ENCODE assay signal across 16 cellular contexts in the genomic region with DNA sequence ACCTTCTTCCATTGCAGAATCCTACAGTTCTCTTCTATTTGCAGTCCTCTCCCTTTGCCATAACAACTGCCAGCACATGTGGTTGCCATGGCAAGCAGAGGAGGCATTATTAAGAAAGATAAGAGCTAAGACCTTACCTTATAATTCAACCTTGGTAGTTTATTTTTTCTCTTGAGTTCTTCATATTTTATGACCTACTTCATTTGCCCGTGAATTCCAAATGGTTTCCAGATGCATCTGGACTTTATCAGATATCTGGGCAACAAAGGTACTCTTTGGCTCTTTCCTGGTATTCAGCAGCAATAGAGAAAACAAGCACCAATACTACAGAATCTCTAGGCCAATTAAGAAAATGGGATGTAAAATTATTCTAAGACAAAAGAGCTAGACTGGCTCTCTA.
"Had no signal": no experiment of that assay in that cellular context is flagged by ENCODE, and none has a peak within 500 bp of the region (broad histone marks: within the 10 kb centered on the region; RNA-seq: fewer than 3 reads in every experiment).

No MANE protein-coding gene starts in this region.

- H3K4me3 Mint-ChIP-seq: naive thymus-derived CD4-positive, alpha-beta T cell; neural crest cell had no signal

- H3K27ac ChIP-seq: coronary artery, heart left ventricle had no signal

- H3K4me3 ChIP-seq: coronary artery, heart left ventricle, smooth muscle cell had no signal

- H3K36me3 ChIP-seq: heart left ventricle had no signal

- H3K36me3 Mint-ChIP-seq: naive thymus-derived CD4-positive, alpha-beta T cell had no signal

- H3K4me2 ChIP-seq: smooth muscle cell had no signal

- DNase-seq: effector CD8-positive, alpha-beta T cell; foreskin melanocyte; heart left ventricle; hippocampal formation; left colon; left ventricle myocardium superior; mesendoderm; naive thymus-derived CD4-positive, alpha-beta T cell; right cardiac atrium; stimulated activated CD4-positive, alpha-beta T cell treated with anti-CD3 and anti-CD28 coated beads, Interleukin-2, amount 100 ng/mL, for 48 hours; stimulated activated naive CD4-positive, alpha-beta T cell treated with Interleukin-2 at 50 U/mL for 16 hours; trophoblast cell had no signal

- H3K27me3 Mint-ChIP-seq: naive thymus-derived CD4-positive, alpha-beta T cell had no signal

- ATAC-seq: heart left ventricle; left colon; left ventricle myocardium superior; naive thymus-derived CD4-positive, alpha-beta T cell; right cardiac atrium had no signal

- H3K27me3 ChIP-seq: heart left ventricle had no signal

- H3K4me1 Mint-ChIP-seq: naive thymus-derived CD4-positive, alpha-beta T cell had no signal

- H3K9me3 ChIP-seq: heart left ventricle had no signal

- H3K4me1 ChIP-seq: heart left ventricle had no signal

- FAIRE-seq: urothelium cell line had no signal

- H3K27ac Mint-ChIP-seq: naive thymus-derived CD4-positive, alpha-beta T cell had no signal
